Comparison of ENCODE assay signal across 15 cellular contexts in genomic region chr3:78867409-78868372, GRCh38.
DNase-seq lines count a peak whose midpoint lies in the region; ATAC-seq and TF ChIP-seq lines count a peak whose summit lies in the region.
"Had no signal": no experiment of that assay in that cellular context is flagged by ENCODE, and none has a peak within 500 bp of the region (broad histone marks: within the 10 kb centered on the region; RNA-seq: fewer than 3 reads in every experiment).

No MANE protein-coding gene starts in this region.

- no peak for ATAC-seq in HG03460 (IDR thresholded peaks at IDR 0.05; ENCODE audit: unreplicated experiment)
- ATAC-seq: esophagus mucosa, upper lobe of right lung had no signal

- H3K79me2 ChIP-seq in fibroblast of lung (ENCODE audit: control insufficient read depth, insufficient read depth, low read length), result no peaks in the 10 kb centered on the region

- H3K9ac ChIP-seq in fibroblast of lung (ENCODE audit: insufficient read depth, low read length), result no peak overlapping the region

- no peaks in the 10 kb centered on the region for H3K27me3 ChIP-seq in fibroblast of lung (ENCODE audit: control insufficient read depth, insufficient read depth, low read length)
- H3K27me3 ChIP-seq: upper lobe of right lung had no signal

- no peaks in the 10 kb centered on the region for H4K20me1 ChIP-seq in fibroblast of lung (ENCODE audit: control insufficient read depth, extremely low read depth, insufficient read depth, low read length)

- no peak overlapping the region for H2AFZ ChIP-seq in fibroblast of lung (ENCODE audit: low read length)

- H3K4me1 ChIP-seq in fibroblast of lung (ENCODE audit: control insufficient read depth, extremely low read depth, insufficient read depth, low read length), result no peaks in the 10 kb centered on the region
- H3K4me1 ChIP-seq: upper lobe of right lung had no signal

- DNase-seq in NCI-H2107 treated with DMSO at 0.1 percent for 48 hours (lab: John Stamatoyannopoulos, UW; ENCODE audit: unreplicated experiment) (peak; percentile 41), NCI-H2107 (lab: John Stamatoyannopoulos, UW) (no peak), NCI-H69 (lab: John Stamatoyannopoulos, UW) (peak; percentile 88), fibroblast of lung (ENCODE audit: low read depth in 2 of 2) (peak; percentile 77 to 81), retinal pigment epithelial cell (ENCODE audit: low read depth) (peak; percentile 45), SHP77 (lab: John Stamatoyannopoulos, UW) (no peak), anterior cingulate cortex (lab: John Stamatoyannopoulos, UW) (no peak)
- DNase-seq: activated naive CD4-positive, alpha-beta T cell treated with Interleukin-2 at 50 U/mL for 16 hours; cerebellar nuclear complex; DMS53; SIG-M5; stimulated activated CD4-positive, alpha-beta T cell treated with anti-CD3 and anti-CD28 coated beads, Interleukin-1b, Interleukin-23, amount 100 ng/mL, for 48 hours; upper lobe of right lung had no signal

- H3K27ac ChIP-seq in fibroblast of lung (ENCODE audit: insufficient read depth, low read length), result no peak overlapping the region
- H3K27ac ChIP-seq: upper lobe of right lung had no signal

- TF ChIP-seq CTCF in fibroblast of lung (conservative IDR thresholded peaks at IDR 0.05 in 1 of 2, IDR thresholded peaks at IDR 0.05 in 1 of 2; ENCODE audit: low read depth in 1 of 2, low read length in 2 of 2) (no peak), retinal pigment epithelial cell (conservative IDR thresholded peaks at IDR 0.05; ENCODE audit: low read depth, low read length) (no peak)

- no peaks in the 10 kb centered on the region for H3K9me3 ChIP-seq in fibroblast of lung (ENCODE audit: control insufficient read depth, insufficient read depth, low read depth, low read length)
- H3K9me3 ChIP-seq: upper lobe of right lung had no signal

- H3K4me2 ChIP-seq in fibroblast of lung (ENCODE audit: extremely low read depth, insufficient read depth, low read length), result no peak overlapping the region

- no peaks in the 10 kb centered on the region for H3K36me3 ChIP-seq in fibroblast of lung (ENCODE audit: control insufficient read depth, insufficient read depth, low read length)
- H3K36me3 ChIP-seq: upper lobe of right lung had no signal

- H3K4me3 ChIP-seq in fibroblast of lung (replicated peaks in 1 of 4; ENCODE audit: control extremely low read depth in 1 of 4, insufficient read depth in 1 of 4, low read depth in 3 of 4, low read length in 4 of 4) (no peak overlapping the region), retinal pigment epithelial cell (ENCODE audit: low read length) (no peak overlapping the region)
- H3K4me3 ChIP-seq: upper lobe of right lung had no signal

Comparison
In these comparisons a context has a peak if more than half of its experiments do, and no peak if none do; other contexts are left out.
1. DNase-seq: peak in NCI-H2107 treated with DMSO at 0.1 percent for 48 hours (single experiment), NCI-H69 (single experiment), fibroblast of lung (2 of 2) and retinal pigment epithelial cell (single experiment); none in NCI-H2107 (single experiment), SHP77 (0 of 2) and anterior cingulate cortex (0 of 58).